7 cellular contexts compared by ENCODE assay signal in genomic region chr19:48876035-48876981, GRCh38. TPM values are rescaled to one million over a fixed set of nuclear protein-coding genes. Genes with fewer than 3 reads are reported as not detected.
DNase-seq lines count a peak whose midpoint lies in the region; TF ChIP-seq lines count a peak whose summit lies in the region.
"Not testable (repeated sequence)": the region's sequence is repeated elsewhere in the genome, so short reads cannot be mapped to it uniquely, and the experiment has no call there.

No MANE protein-coding gene starts in this region.

- DNase-seq in OCI-M1 (lab: John Stamatoyannopoulos, UW) (peak; percentile 94), fibroblast of peridontal ligament (ENCODE audit: extremely low read depth) (peak; percentile 22)
- DNase-seq in activated CD4-positive, alpha-beta T cell treated with anti-CD3 and anti-CD28 coated beads, Interleukin-2, amount 10 ng/mL, durations not matched to agents 24 days and 14 days, result peak; percentile 82
- DNase-seq in astrocyte of the spinal cord (ENCODE audit: low read depth, low spot score), result not testable (repeated sequence)
- peak; percentile 46 for DNase-seq in stimulated activated CD4-positive, alpha-beta T cell treated with anti-CD3 and anti-CD28 coated beads, Interleukin-12 subunit alpha, Interleukin-12 subunit beta, amount 100 ng/mL, for 4 hours

- not testable (repeated sequence) for H3K9me3 ChIP-seq in mononuclear cell (ENCODE audit: low read depth, low read length)

- H3K4me1 Mint-ChIP-seq in activated CD4-positive, alpha-beta T cell treated with anti-CD3 and anti-CD28 coated beads, Interleukin-2, amount 10 ng/mL, durations not matched to agents 24 days and 14 days, result peaks cover 43% of the 10 kb centered on the region

- not testable (repeated sequence) for TF ChIP-seq CTCF in GM12875 (IDR thresholded peaks at IDR 0.05; ENCODE audit: borderline replicate concordance, insufficient read depth, low read depth, low read length); astrocyte of the spinal cord (IDR thresholded peaks at IDR 0.05; ENCODE audit: low read depth, low read length)

- H3K9me3 Mint-ChIP-seq in activated CD4-positive, alpha-beta T cell treated with anti-CD3 and anti-CD28 coated beads, Interleukin-2, amount 10 ng/mL, durations not matched to agents 24 days and 14 days, result not testable (repeated sequence)

- H3K27me3 ChIP-seq in mononuclear cell (ENCODE audit: insufficient read depth, low read length), result not testable (repeated sequence)

- intact Hi-C loops in activated CD4-positive, alpha-beta T cell treated with anti-CD3 and anti-CD28 coated beads, Interleukin-2, amount 10 ng/mL, durations not matched to agents 24 days and 14 days (cut with micrococcal nuclease), result not testable (repeated sequence)

- H3K36me3 Mint-ChIP-seq in activated CD4-positive, alpha-beta T cell treated with anti-CD3 and anti-CD28 coated beads, Interleukin-2, amount 10 ng/mL, durations not matched to agents 24 days and 14 days (ENCODE audit: low read depth), result peaks cover 61% of the 10 kb centered on the region

- H3K4me3 Mint-ChIP-seq in activated CD4-positive, alpha-beta T cell treated with anti-CD3 and anti-CD28 coated beads, Interleukin-2, amount 10 ng/mL, durations not matched to agents 24 days and 14 days, result peak overlapping the region; percentile 100

- peak overlapping the region; percentile 73 for H3K4me3 ChIP-seq in GM12875 (ENCODE audit: low read depth, low read length)
- peak overlapping the region; percentile 100 for H3K4me3 ChIP-seq in astrocyte of the spinal cord (ENCODE audit: low read depth, low read length)
- H3K4me3 ChIP-seq in mononuclear cell (ENCODE audit: low read length), result peak overlapping the region; percentile 84

- in situ Hi-C loops in astrocyte of the spinal cord (cut with HindIII; ENCODE audit: low sequenced_read_pairs), result not testable (repeated sequence)

- H3K27me3 Mint-ChIP-seq in activated CD4-positive, alpha-beta T cell treated with anti-CD3 and anti-CD28 coated beads, Interleukin-2, amount 10 ng/mL, durations not matched to agents 24 days and 14 days, result not testable (repeated sequence)

- H3K27ac Mint-ChIP-seq in activated CD4-positive, alpha-beta T cell treated with anti-CD3 and anti-CD28 coated beads, Interleukin-2, amount 10 ng/mL, durations not matched to agents 24 days and 14 days, result peak overlapping the region; percentile 100

- H3K4me1 ChIP-seq in mononuclear cell (ENCODE audit: insufficient read depth, low read length), result peaks cover 53% of the 10 kb centered on the region

RNA-seq across cellular contexts. Expression of gene PPP1R15A, which starts 4.1 kb away (rescaled TPM):
- 40.5 and 42.1 TPM in 2 replicates for total RNA-seq in activated CD4-positive, alpha-beta T cell treated with anti-CD3 and anti-CD28 coated beads, Interleukin-2, amount 10 ng/mL, durations not matched to agents 24 days and 14 days
- 644 TPM for total RNA-seq in mononuclear cell

RNA-seq across cellular contexts. Expression of gene PLEKHA4, which starts 7.9 kb away (rescaled TPM):
- 1.8 and 1.9 TPM in 2 replicates for total RNA-seq in activated CD4-positive, alpha-beta T cell treated with anti-CD3 and anti-CD28 coated beads, Interleukin-2, amount 10 ng/mL, durations not matched to agents 24 days and 14 days
- total RNA-seq in mononuclear cell, result 1.3 TPM

RNA-seq across cellular contexts. Expression of gene TULP2, which starts 22.2 kb away (rescaled TPM):
- not detected in 2 replicates for total RNA-seq in activated CD4-positive, alpha-beta T cell treated with anti-CD3 and anti-CD28 coated beads, Interleukin-2, amount 10 ng/mL, durations not matched to agents 24 days and 14 days
- 0.31 TPM for total RNA-seq in mononuclear cell

RNA-seq across cellular contexts. Expression of gene NUCB1, which starts 23.8 kb away (rescaled TPM):
- total RNA-seq in activated CD4-positive, alpha-beta T cell treated with anti-CD3 and anti-CD28 coated beads, Interleukin-2, amount 10 ng/mL, durations not matched to agents 24 days and 14 days, result 116 and 117 TPM in 2 replicates
- total RNA-seq in mononuclear cell, result 166 TPM

RNA-seq across cellular contexts. Expression of gene HSD17B14, which starts 40.0 kb away (rescaled TPM):
- 0.44 and 0.47 TPM in 2 replicates for total RNA-seq in activated CD4-positive, alpha-beta T cell treated with anti-CD3 and anti-CD28 coated beads, Interleukin-2, amount 10 ng/mL, durations not matched to agents 24 days and 14 days
- total RNA-seq in mononuclear cell, result 0.42 TPM

Comparison
In these comparisons a context has a peak if more than half of its experiments do, and no peak if none do; other contexts are left out.
1. RNA of gene PPP1R15A, which starts 4.1 kb away (total RNA-seq): 644 TPM in mononuclear cell (single experiment); 40.5 to 42.1 TPM in activated CD4-positive, alpha-beta T cell treated with anti-CD3 and anti-CD28 coated beads, Interleukin-2, amount 10 ng/mL, durations not matched to agents 24 days and 14 days; every median in the first group is over 10 times any median in the second.
2. Peak in every context shown above with its lines, with median percentiles within 50 percentile points of each other: H3K4me3 ChIP-seq.